In genomic region chr12:55935742-55936151, GRCh38 we compare ENCODE assay signal across 9 cellular contexts. TPM values are rescaled to one million over a fixed set of nuclear protein-coding genes. Genes with fewer than 3 reads are reported as not detected.
DNase-seq lines count a peak whose midpoint lies in the region; ATAC-seq and TF ChIP-seq lines count a peak whose summit lies in the region.
"Had no signal": no experiment of that assay in that cellular context is flagged by ENCODE, and none has a peak within 500 bp of the region (broad histone marks: within the 10 kb centered on the region; RNA-seq: fewer than 3 reads in every experiment).

No MANE protein-coding gene starts in this region.

- TF ChIP-seq EP300 in esophagus muscularis mucosa (IDR thresholded peaks at IDR 0.05) = no peak

- H3K27ac ChIP-seq in esophagus muscularis mucosa (replicated peaks in 1 of 4) = peak overlapping the region; percentile 50 to 68 (median 58)
- H3K27ac ChIP-seq: C4-2B had no signal

- H3K9me3 Mint-ChIP-seq in activated T-cell treated with anti-CD3 and anti-CD28 coated beads, Interleukin-2, amount 50 U/mL, for 24 hours = no peaks in the 10 kb centered on the region

- no peaks in the 10 kb centered on the region for H3K9me3 ChIP-seq in esophagus muscularis mucosa

- CTCF ChIA-PET in BJ (lab: Yijun Ruan, JAX) = interaction anchor here (1.2 to 8.5 kb wide), 4 partner anchors 9 to 197 kb away, joined by 3 to 86 read pairs (median 4); partner anchors contain the start of gene GDF11

- no peak for ATAC-seq in HG02852 (IDR thresholded peaks at IDR 0.05; ENCODE audit: unreplicated experiment)
- ATAC-seq in HG03521 (IDR thresholded peaks at IDR 0.05; ENCODE audit: unreplicated experiment) = no peak
- ATAC-seq in HG03025 (IDR thresholded peaks at IDR 0.05; ENCODE audit: low FRiP score, unreplicated experiment) = no peak

- H3K27ac Mint-ChIP-seq in activated T-cell treated with anti-CD3 and anti-CD28 coated beads, Interleukin-2, amount 50 U/mL, for 24 hours = peak overlapping the region; percentile 98

- H3K27me3 Mint-ChIP-seq in activated T-cell treated with anti-CD3 and anti-CD28 coated beads, Interleukin-2, amount 50 U/mL, for 24 hours = no peaks in the 10 kb centered on the region

- DNase-seq in BJ (ENCODE audit: low read depth) (no peak), esophagus muscularis mucosa (ENCODE audit: extremely low spot score) (no peak), posterior vena cava (ENCODE audit: low spot score) (peak; percentile 84), HCEC 1CT (no peak)
- peak; percentile 58 for DNase-seq in activated T-cell treated with anti-CD3 and anti-CD28 coated beads, Interleukin-2, amount 50 U/mL, for 24 hours

- no peak overlapping the region for H3K4me3 ChIP-seq in BJ (ENCODE audit: low read depth, low read length)
- H3K4me3 ChIP-seq in esophagus muscularis mucosa = peak overlapping the region; percentile 36 to 48 (median 40)

- POLR2A ChIA-PET in BJ (lab: Charles Lee) = no interaction called here

- TF ChIP-seq CTCF in BJ (IDR thresholded peaks at IDR 0.05; ENCODE audit: insufficient read depth, low read depth, low read length) (peak; percentile 7; the same call in 1 of the 2 replicates), esophagus muscularis mucosa (IDR thresholded peaks at IDR 0.05) (peak in 1 of 3 experiments; percentile 4)

- intact Hi-C loops in esophagus muscularis mucosa (cut with DNase I) = no loop called here
- intact Hi-C loops in posterior vena cava (cut with DNase I) = loop anchor here (5.0 kb wide), 2 partner anchors 123 to 193 kb away; partner anchors contain the start of gene GDF11 (in 1 of the 2)

- H3K36me3 ChIP-seq in BJ (ENCODE audit: control insufficient read depth, insufficient read depth, low read length) = 0 out of 2 replicates have a peak, but pooled peaks cover 2% of the 10 kb centered on the region
- H3K36me3 ChIP-seq in esophagus muscularis mucosa = peaks cover 0 to 6% (median 0%) of the 10 kb centered on the region in 4 donors

- H3K27me3 ChIP-seq in BJ (ENCODE audit: control insufficient read depth, insufficient read depth, low read length) (no peaks in the 10 kb centered on the region), esophagus muscularis mucosa (no peaks in the 10 kb centered on the region)

- WGBS in esophagus muscularis mucosa = 53% methylated on average over 23 of the region's 26 CpGs

- H3K4me1 ChIP-seq in esophagus muscularis mucosa = peaks cover 25 to 59% (median 45%) of the 10 kb centered on the region in 4 donors

- peaks cover 86% of the 10 kb centered on the region for H3K4me1 Mint-ChIP-seq in activated T-cell treated with anti-CD3 and anti-CD28 coated beads, Interleukin-2, amount 50 U/mL, for 24 hours (ENCODE audit: low read depth)

- peak overlapping the region; percentile 91 for H3K4me3 Mint-ChIP-seq in activated T-cell treated with anti-CD3 and anti-CD28 coated beads, Interleukin-2, amount 50 U/mL, for 24 hours

- H3K36me3 Mint-ChIP-seq in activated T-cell treated with anti-CD3 and anti-CD28 coated beads, Interleukin-2, amount 50 U/mL, for 24 hours (ENCODE audit: low read depth) = peaks cover 97% of the 10 kb centered on the region

- TF ChIP-seq POLR2A in esophagus muscularis mucosa (IDR thresholded peaks at IDR 0.05; ENCODE audit: low read depth) = no peak

RNA-seq across cellular contexts. Expression of gene DGKA, which starts 4.8 kb away (rescaled TPM):
- 53.0 and 56.2 TPM in 2 replicates for polyA plus RNA-seq in BJ (2011; rRNA removed)
- polyA minus RNA-seq in BJ (2011; rRNA and poly(A)+ RNA removed) = 44.6 and 47.5 TPM in 2 replicates
- 10 to 100 TPM; 18.7 to 39.7 (median 24.7) TPM for total RNA-seq in esophagus muscularis mucosa
- 10 to 100 TPM; 35.4 to 38.0 TPM for total RNA-seq in posterior vena cava

RNA-seq across cellular contexts. Expression of gene PYM1, which starts 8.1 kb away (rescaled TPM):
- 37.1 and 37.8 TPM in 2 replicates for polyA plus RNA-seq in BJ (2011; rRNA removed)
- polyA minus RNA-seq in BJ (2011; rRNA and poly(A)+ RNA removed) = 13.8 and 15.6 TPM in 2 replicates
- 10 to 100 TPM; 24.2 to 29.5 (median 26.7) TPM for total RNA-seq in esophagus muscularis mucosa
- 10 to 100 TPM; 18.6 to 19.6 TPM for total RNA-seq in posterior vena cava

RNA-seq across cellular contexts. Expression of gene PMEL, which starts 30.1 kb away (rescaled TPM):
- polyA plus RNA-seq in BJ (2011; rRNA removed) = 1.2 and 1.8 TPM in 2 replicates
- 0.85 and 0.87 TPM in 2 replicates for polyA minus RNA-seq in BJ (2011; rRNA and poly(A)+ RNA removed)
- total RNA-seq in esophagus muscularis mucosa (1 to 10 TPM in 1 of 4 donors, under 1 TPM in 1, not detected in 2; 0.66 to 2.2 TPM), posterior vena cava (10 to 100 TPM in 1 of 2 donors, 1 to 10 TPM in 1; 5.0 to 26.1 TPM)

RNA-seq across cellular contexts. Expression of gene CDK2, which starts 30.9 kb away (rescaled TPM):
- polyA plus RNA-seq in BJ (2011; rRNA removed) = 56.6 and 75.2 TPM in 2 replicates
- 33.8 and 77.3 TPM in 2 replicates for polyA minus RNA-seq in BJ (2011; rRNA and poly(A)+ RNA removed)
- 10 to 100 TPM; 35.3 to 84.9 (median 57.1) TPM for total RNA-seq in esophagus muscularis mucosa
- 10 to 100 TPM; 17.7 to 22.8 TPM for total RNA-seq in posterior vena cava

RNA-seq across cellular contexts. Expression of gene RAB5B, which starts 38.1 kb away (rescaled TPM):
- 117 and 130 TPM in 2 replicates for polyA plus RNA-seq in BJ (2011; rRNA removed)
- 62.5 and 86.9 TPM in 2 replicates for polyA minus RNA-seq in BJ (2011; rRNA and poly(A)+ RNA removed)
- total RNA-seq in esophagus muscularis mucosa (100 to 1,000 TPM; 116 to 189 (median 138) TPM), posterior vena cava (100 to 1,000 TPM; 108 to 109 TPM)

Comparison
In these comparisons a context has a peak if more than half of its experiments do, and no peak if none do; other contexts are left out.
1. DNase-seq: peak in activated T-cell treated with anti-CD3 and anti-CD28 coated beads, Interleukin-2, amount 50 U/mL, for 24 hours (single experiment) and posterior vena cava (single experiment); none in BJ (single experiment), esophagus muscularis mucosa (single experiment) and HCEC 1CT (single experiment).